In genomic region chr15:88703533-88703932, GRCh38 we compare ENCODE assay signal across 27 cellular contexts.
"Had no signal": no experiment of that assay in that cellular context is flagged by ENCODE, and none has a peak within 500 bp of the region (broad histone marks: within the 10 kb centered on the region; RNA-seq: fewer than 3 reads in every experiment).

No MANE protein-coding gene starts in this region.

- H3K4me3 Mint-ChIP-seq: dendritic cell treated with granulocyte-macrophage colony-stimulating factor and Interleukin-4, amounts not matched to agents 40 ng/mL and 50 ng/mL, for 4 days; stimulated activated naive CD8-positive, alpha-beta T cell treated with anti-CD3 and anti-CD28 coated beads, Interleukin-15, amount 100 ng/mL, for 72 hours had no signal

- H3K36me3 Mint-ChIP-seq: naive thymus-derived CD8-positive, alpha-beta T cell had no signal

- H2AFZ ChIP-seq: parathyroid adenoma had no signal

- H3K27ac Mint-ChIP-seq: dendritic cell treated with granulocyte-macrophage colony-stimulating factor and Interleukin-4, amounts not matched to agents 40 ng/mL and 50 ng/mL, for 4 days; naive thymus-derived CD8-positive, alpha-beta T cell; nephron progenitor cell; stimulated activated naive CD8-positive, alpha-beta T cell treated with anti-CD3 and anti-CD28 coated beads, Interleukin-15, amount 100 ng/mL, for 72 hours had no signal

- H3K79me2 ChIP-seq: parathyroid adenoma had no signal

- H3K4me2 ChIP-seq: smooth muscle cell had no signal

- H3K4me1 ChIP-seq: colonic mucosa, parathyroid adenoma, prostate gland, uterus had no signal

- H3K27me3 ChIP-seq: right atrium auricular region, uterus had no signal

- H3K4me3 ChIP-seq: colonic mucosa, esophagus squamous epithelium, lower lobe of right lung, prostate gland, right atrium auricular region, smooth muscle cell, suprapubic skin, transverse colon, upper lobe of right lung, uterus had no signal

- ATAC-seq: left ventricle myocardium superior; lower lobe of right lung; naive thymus-derived CD8-positive, alpha-beta T cell; sciatic nerve; stimulated activated naive CD8-positive, alpha-beta T cell treated with anti-CD3 and anti-CD28 coated beads, Interleukin-15, amount 100 ng/mL, for 72 hours; upper lobe of right lung had no signal

- DNase-seq: colonic mucosa; effector memory CD4-positive, alpha-beta T cell; erythroblast; esophagus squamous epithelium; foreskin melanocyte; head of caudate nucleus; left ventricle myocardium superior; lower lobe of right lung; naive thymus-derived CD8-positive, alpha-beta T cell; nephron progenitor cell; stimulated activated CD4-positive, alpha-beta T cell treated with anti-CD3 and anti-CD28 coated beads, Interleukin-12 subunit alpha, Interleukin-12 subunit beta, amount 100 ng/mL, for 4 hours; stimulated activated CD4-positive, alpha-beta T cell treated with anti-CD3 and anti-CD28 coated beads, Interleukin-1b, Interleukin-23, amount 100 ng/mL, for 48 hours; stimulated activated CD4-positive, alpha-beta T cell treated with anti-CD3 and anti-CD28 coated beads, Interleukin-4, amount 100 ng/mL, for 1 hour; stimulated activated CD8-positive, alpha-beta memory T cell treated with anti-CD3 and anti-CD28 coated beads, Interleukin-4, amount 100 ng/mL, for 48 hours; stimulated activated naive CD4-positive, alpha-beta T cell; stimulated activated naive CD8-positive, alpha-beta T cell treated with anti-CD3 and anti-CD28 coated beads, Interleukin-15, amount 100 ng/mL, for 72 hours; transverse colon; upper lobe of right lung; uterus had no signal

- H3K9me3 Mint-ChIP-seq: dendritic cell treated with granulocyte-macrophage colony-stimulating factor and Interleukin-4, amounts not matched to agents 40 ng/mL and 50 ng/mL, for 4 days; naive thymus-derived CD8-positive, alpha-beta T cell; stimulated activated naive CD8-positive, alpha-beta T cell treated with anti-CD3 and anti-CD28 coated beads, Interleukin-15, amount 100 ng/mL, for 72 hours had no signal

- H3K9ac ChIP-seq: parathyroid adenoma had no signal

- H3K27ac ChIP-seq: colonic mucosa, esophagus squamous epithelium, lower lobe of right lung, neutrophil, parathyroid adenoma, prostate gland, right atrium auricular region, suprapubic skin, transverse colon, upper lobe of right lung, uterus had no signal
